17 cellular contexts compared by ENCODE assay signal in the genomic region with DNA sequence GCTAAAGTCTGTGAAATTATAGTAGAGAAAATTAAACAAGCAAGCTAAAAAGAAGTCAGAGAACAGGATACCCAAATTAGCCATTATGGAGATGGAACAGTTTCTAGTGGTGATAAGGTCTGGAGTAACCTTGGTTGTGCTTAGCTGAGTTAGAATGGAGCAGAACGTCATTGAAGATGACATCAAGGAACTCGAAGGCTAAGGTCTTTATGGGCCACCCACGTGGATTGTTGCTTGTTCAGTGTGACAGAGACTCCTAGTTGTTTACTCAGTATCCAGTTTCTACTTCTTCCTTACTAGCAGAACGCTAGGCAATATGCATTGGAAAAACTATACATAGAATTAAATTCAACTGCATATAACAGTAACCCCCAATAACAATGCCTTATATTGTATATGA.
"Had no signal": no experiment of that assay in that cellular context is flagged by ENCODE, and none has a peak within 500 bp of the region (broad histone marks: within the 10 kb centered on the region; RNA-seq: fewer than 3 reads in every experiment).

No MANE protein-coding gene starts in this region.

- H3K27ac ChIP-seq: epithelial cell of prostate, esophagus muscularis mucosa, gastrocnemius medialis, heart right ventricle, left ventricle myocardium inferior, lower lobe of right lung, neural progenitor cell, ovary had no signal

- H3K9me3 ChIP-seq: esophagus muscularis mucosa, gastrocnemius medialis, heart right ventricle, left ventricle myocardium inferior, lower lobe of right lung, ovary had no signal

- H3K4me2 ChIP-seq: neural progenitor cell had no signal

- DNase-seq: effector memory CD8-positive, alpha-beta T cell; gastrocnemius medialis; heart right ventricle; left ventricle myocardium inferior; lower lobe of right lung; natural killer cell; nucleus accumbens; ovary; right cardiac atrium; small intestine; stimulated activated CD4-positive, alpha-beta T cell treated with anti-CD3 and anti-CD28 coated beads, Interleukin-12 subunit alpha, Interleukin-12 subunit beta, amount 100 ng/mL, for 4 hours; stimulated activated naive CD4-positive, alpha-beta T cell; trophoblast cell had no signal

- H3K36me3 ChIP-seq: esophagus muscularis mucosa, gastrocnemius medialis, heart right ventricle, left ventricle myocardium inferior, lower lobe of right lung, ovary had no signal

- H3K27me3 ChIP-seq: esophagus muscularis mucosa, gastrocnemius medialis, heart right ventricle, neural progenitor cell, ovary had no signal

- ATAC-seq: effector memory CD8-positive, alpha-beta T cell; gastrocnemius medialis; heart right ventricle; lower lobe of right lung; natural killer cell; right cardiac atrium had no signal

- FAIRE-seq: keratinocyte, small intestine had no signal

- H3K4me3 ChIP-seq: esophagus muscularis mucosa, gastrocnemius medialis, heart right ventricle, left ventricle myocardium inferior, lower lobe of right lung, neural progenitor cell, ovary had no signal

- H3K4me1 ChIP-seq: esophagus muscularis mucosa, left ventricle myocardium inferior, lower lobe of right lung had no signal

- H2AFZ ChIP-seq: neural progenitor cell had no signal

- H3K9ac ChIP-seq: neural progenitor cell had no signal
